ENCODE assay signal across 2 cellular contexts in genomic region chr2:42132966-42133641, GRCh38.
TF ChIP-seq lines count a peak whose summit lies in the region.

No MANE protein-coding gene starts in this region.

TF ChIP-seq in A549, 52 proteins besides CTCF, POLR2A, EP300 and RAD21 (continued from another document and continues in another):
- TF ChIP-seq NPAS2 (CRISPR knock-in tag; IDR thresholded peaks at IDR 0.05; ENCODE audit: borderline replicate concordance) = no peak
- TF ChIP-seq, protein P1, sequence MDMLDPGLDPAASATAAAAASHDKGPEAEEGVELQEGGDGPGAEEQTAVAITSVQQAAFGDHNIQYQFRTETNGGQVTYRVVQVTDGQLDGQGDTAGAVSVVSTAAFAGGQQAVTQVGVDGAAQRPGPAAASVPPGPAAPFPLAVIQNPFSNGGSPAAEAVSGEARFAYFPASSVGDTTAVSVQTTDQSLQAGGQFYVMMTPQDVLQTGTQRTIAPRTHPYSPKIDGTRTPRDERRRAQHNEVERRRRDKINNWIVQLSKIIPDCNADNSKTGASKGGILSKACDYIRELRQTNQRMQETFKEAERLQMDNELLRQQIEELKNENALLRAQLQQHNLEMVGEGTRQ (IDR thresholded peaks at IDR 0.05) = no peak
- TF ChIP-seq CHD4 (IDR thresholded peaks at IDR 0.05; ENCODE audit: borderline replicate concordance) = no peak
- peak; percentile 100 for TF ChIP-seq GATA3 (IDR thresholded peaks at IDR 0.05; ENCODE audit: borderline replicate concordance)
- TF ChIP-seq TP53 (CRISPR knock-in tag; IDR thresholded peaks at IDR 0.05) = 0 out of 2 replicates have a peak, but pooled peaks have one; percentile 34
- 0 out of 2 replicates have a peak, but pooled peaks have one; percentile 6 for TF ChIP-seq HOXB13 (CRISPR knock-in tag; IDR thresholded peaks at IDR 0.05; ENCODE audit: low read depth)
- TF ChIP-seq CBX2 (IDR thresholded peaks at IDR 0.05; ENCODE audit: borderline replicate concordance, low read depth) = no peak
- TF ChIP-seq HEYL (CRISPR knock-in tag; IDR thresholded peaks at IDR 0.05) = no peak
- no peak for TF ChIP-seq RFX5 (IDR thresholded peaks at IDR 0.05)
- no peak for TF ChIP-seq HDAC2 (IDR thresholded peaks at IDR 0.05)
- TF ChIP-seq CBX8 (IDR thresholded peaks at IDR 0.05) = no peak
- TF ChIP-seq RCOR1 (IDR thresholded peaks at IDR 0.05; ENCODE audit: low read depth, low read length) = no peak
- no peak for TF ChIP-seq HOXB5 (CRISPR knock-in tag; IDR thresholded peaks at IDR 0.05)
- peak; percentile 20; the same call in 1 of the 3 replicates for TF ChIP-seq SMC3 (IDR thresholded peaks at IDR 0.05)
- TF ChIP-seq RNF2 (IDR thresholded peaks at IDR 0.05; ENCODE audit: borderline replicate concordance, low read depth) = no peak
- no peak for TF ChIP-seq RARB (CRISPR knock-in tag; IDR thresholded peaks at IDR 0.05)
- TF ChIP-seq FOSB (CRISPR knock-in tag; IDR thresholded peaks at IDR 0.05) = no peak
- TF ChIP-seq CEBPB (IDR thresholded peaks at IDR 0.05) = peak; percentile 6 to 73; a peak in 2 of 4 replicates
- TF ChIP-seq, protein P2, sequence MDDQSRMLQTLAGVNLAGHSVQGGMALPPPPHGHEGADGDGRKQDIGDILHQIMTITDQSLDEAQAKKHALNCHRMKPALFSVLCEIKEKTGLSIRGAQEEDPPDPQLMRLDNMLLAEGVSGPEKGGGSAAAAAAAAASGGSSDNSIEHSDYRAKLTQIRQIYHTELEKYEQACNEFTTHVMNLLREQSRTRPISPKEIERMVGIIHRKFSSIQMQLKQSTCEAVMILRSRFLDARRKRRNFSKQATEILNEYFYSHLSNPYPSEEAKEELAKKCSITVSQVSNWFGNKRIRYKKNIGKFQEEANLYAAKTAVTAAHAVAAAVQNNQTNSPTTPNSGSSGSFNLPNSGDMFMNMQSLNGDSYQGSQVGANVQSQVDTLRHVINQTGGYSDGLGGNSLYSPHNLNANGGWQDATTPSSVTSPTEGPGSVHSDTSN (IDR thresholded peaks at IDR 0.05) = peak; percentile 71
- TF ChIP-seq, protein P3, sequence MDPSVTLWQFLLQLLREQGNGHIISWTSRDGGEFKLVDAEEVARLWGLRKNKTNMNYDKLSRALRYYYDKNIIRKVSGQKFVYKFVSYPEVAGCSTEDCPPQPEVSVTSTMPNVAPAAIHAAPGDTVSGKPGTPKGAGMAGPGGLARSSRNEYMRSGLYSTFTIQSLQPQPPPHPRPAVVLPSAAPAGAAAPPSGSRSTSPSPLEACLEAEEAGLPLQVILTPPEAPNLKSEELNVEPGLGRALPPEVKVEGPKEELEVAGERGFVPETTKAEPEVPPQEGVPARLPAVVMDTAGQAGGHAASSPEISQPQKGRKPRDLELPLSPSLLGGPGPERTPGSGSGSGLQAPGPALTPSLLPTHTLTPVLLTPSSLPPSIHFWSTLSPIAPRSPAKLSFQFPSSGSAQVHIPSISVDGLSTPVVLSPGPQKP (IDR thresholded peaks at IDR 0.05; ENCODE audit: low read depth, low read length) = no peak
- TF ChIP-seq ZFP36 (IDR thresholded peaks at IDR 0.05; ENCODE audit: borderline replicate concordance, partially characterized antibody) = no peak
- TF ChIP-seq POLR2AphosphoS2 (conservative IDR thresholded peaks at IDR 0.05; ENCODE audit: low read length) = no peak
- TF ChIP-seq HOXA7 (CRISPR knock-in tag; IDR thresholded peaks at IDR 0.05) = no peak
- peak; percentile 27; the same call in 1 of the 2 replicates for TF ChIP-seq EHF (CRISPR knock-in tag; IDR thresholded peaks at IDR 0.05)
- no peak for TF ChIP-seq NR3C1 (IDR thresholded peaks at IDR 0.05)
- TF ChIP-seq REST (IDR thresholded peaks at IDR 0.05) = no peak
- TF ChIP-seq E2F6 (IDR thresholded peaks at IDR 0.05; ENCODE audit: borderline replicate concordance, low read depth) = peak; percentile 96
- TF ChIP-seq, protein P4, sequence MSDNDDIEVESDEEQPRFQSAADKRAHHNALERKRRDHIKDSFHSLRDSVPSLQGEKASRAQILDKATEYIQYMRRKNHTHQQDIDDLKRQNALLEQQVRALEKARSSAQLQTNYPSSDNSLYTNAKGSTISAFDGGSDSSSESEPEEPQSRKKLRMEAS (IDR thresholded peaks at IDR 0.05) = peak; percentile 96
- peak; percentile 84 for TF ChIP-seq FOSL2 (IDR thresholded peaks at IDR 0.05)
- TF ChIP-seq FOSL2 (CRISPR knock-in tag; IDR thresholded peaks at IDR 0.05) = peak; percentile 97
- TF ChIP-seq KDM1A (IDR thresholded peaks at IDR 0.05; ENCODE audit: low read depth) = no peak

TF ChIP-seq in HepG2, 621 proteins besides CTCF, POLR2A, EP300 and RAD21 (continued from another document and continues in another):
- TF ChIP-seq, protein P5, sequence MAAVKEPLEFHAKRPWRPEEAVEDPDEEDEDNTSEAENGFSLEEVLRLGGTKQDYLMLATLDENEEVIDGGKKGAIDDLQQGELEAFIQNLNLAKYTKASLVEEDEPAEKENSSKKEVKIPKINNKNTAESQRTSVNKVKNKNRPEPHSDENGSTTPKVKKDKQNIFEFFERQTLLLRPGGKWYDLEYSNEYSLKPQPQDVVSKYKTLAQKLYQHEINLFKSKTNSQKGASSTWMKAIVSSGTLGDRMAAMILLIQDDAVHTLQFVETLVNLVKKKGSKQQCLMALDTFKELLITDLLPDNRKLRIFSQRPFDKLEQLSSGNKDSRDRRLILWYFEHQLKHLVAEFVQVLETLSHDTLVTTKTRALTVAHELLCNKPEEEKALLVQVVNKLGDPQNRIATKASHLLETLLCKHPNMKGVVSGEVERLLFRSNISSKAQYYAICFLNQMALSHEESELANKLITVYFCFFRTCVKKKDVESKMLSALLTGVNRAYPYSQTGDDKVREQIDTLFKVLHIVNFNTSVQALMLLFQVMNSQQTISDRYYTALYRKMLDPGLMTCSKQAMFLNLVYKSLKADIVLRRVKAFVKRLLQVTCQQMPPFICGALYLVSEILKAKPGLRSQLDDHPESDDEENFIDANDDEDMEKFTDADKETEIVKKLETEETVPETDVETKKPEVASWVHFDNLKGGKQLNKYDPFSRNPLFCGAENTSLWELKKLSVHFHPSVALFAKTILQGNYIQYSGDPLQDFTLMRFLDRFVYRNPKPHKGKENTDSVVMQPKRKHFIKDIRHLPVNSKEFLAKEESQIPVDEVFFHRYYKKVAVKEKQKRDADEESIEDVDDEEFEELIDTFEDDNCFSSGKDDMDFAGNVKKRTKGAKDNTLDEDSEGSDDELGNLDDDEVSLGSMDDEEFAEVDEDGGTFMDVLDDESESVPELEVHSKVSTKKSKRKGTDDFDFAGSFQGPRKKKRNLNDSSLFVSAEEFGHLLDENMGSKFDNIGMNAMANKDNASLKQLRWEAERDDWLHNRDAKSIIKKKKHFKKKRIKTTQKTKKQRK (IDR thresholded peaks at IDR 0.05; ENCODE audit: low read length) = no peak
- TF ChIP-seq SIX1 (CRISPR knock-in tag; IDR thresholded peaks at IDR 0.05; ENCODE audit: borderline replicate concordance) (peak; percentile 89; the same call in 1 of the 2 replicates), CCAR2 (optimal IDR thresholded peaks at IDR 0.05; ENCODE audit: low read depth, low read length) (no peak), CEBPG (CRISPR knock-in tag; IDR thresholded peaks at IDR 0.05) (peak; percentile 77; the same call in 1 of the 2 replicates), SKI (IDR thresholded peaks at IDR 0.05; ENCODE audit: partially characterized antibody) (peak; percentile 60), ARNT (IDR thresholded peaks at IDR 0.05) (no peak), MXD4 (CRISPR knock-in tag; IDR thresholded peaks at IDR 0.05) (peak; percentile 95), HNRNPL (IDR thresholded peaks at IDR 0.05; ENCODE audit: low read depth, low read length) (peak; percentile 87), ZNF543 (CRISPR knock-in tag; IDR thresholded peaks at IDR 0.05) (no peak; the same call in 1 of the 2 replicates), ELF3 (CRISPR knock-in tag; IDR thresholded peaks at IDR 0.05) (peak; percentile 98), ZNF468 (CRISPR knock-in tag; IDR thresholded peaks at IDR 0.05) (no peak), MLLT10 (CRISPR knock-in tag; IDR thresholded peaks at IDR 0.05) (no peak), AGO2 (optimal IDR thresholded peaks at IDR 0.05; ENCODE audit: low read depth, low read length) (peak; percentile 50), HNF4G (IDR thresholded peaks at IDR 0.05; ENCODE audit: borderline replicate concordance, low read depth, low read length) (peak; percentile 55; the same call in 1 of the 2 replicates), HNF4G (CRISPR knock-in tag; IDR thresholded peaks at IDR 0.05; ENCODE audit: borderline replicate concordance, low read depth) (no peak; the same call in 1 of the 2 replicates), SRSF9 (IDR thresholded peaks at IDR 0.05; ENCODE audit: borderline replicate concordance, insufficient read depth, low read depth, low read length, poor library complexity, severe bottlenecking) (no peak), KLF12 (CRISPR knock-in tag; IDR thresholded peaks at IDR 0.05; ENCODE audit: borderline replicate concordance) (0 out of 2 replicates have a peak, but pooled peaks have one; percentile 53), TBP (CRISPR knock-in tag; IDR thresholded peaks at IDR 0.05) (no peak), ZNF513 (CRISPR knock-in tag; conservative IDR thresholded peaks at IDR 0.05) (no peak), BRF2 (CRISPR knock-in tag; IDR thresholded peaks at IDR 0.05) (no peak; the same call in 1 of the 2 replicates), NFE2L1 (CRISPR knock-in tag; IDR thresholded peaks at IDR 0.05; ENCODE audit: borderline replicate concordance) (no peak), SSRP1 (CRISPR knock-in tag; IDR thresholded peaks at IDR 0.05) (peak; percentile 84), MEF2D (CRISPR knock-in tag; IDR thresholded peaks at IDR 0.05) (peak; percentile 97), RFXANK (CRISPR knock-in tag; IDR thresholded peaks at IDR 0.05) (peak; percentile 93), MED8 (CRISPR knock-in tag; IDR thresholded peaks at IDR 0.05; ENCODE audit: insufficient replicate concordance) (peak; percentile 99)
- TF ChIP-seq, protein P6, sequence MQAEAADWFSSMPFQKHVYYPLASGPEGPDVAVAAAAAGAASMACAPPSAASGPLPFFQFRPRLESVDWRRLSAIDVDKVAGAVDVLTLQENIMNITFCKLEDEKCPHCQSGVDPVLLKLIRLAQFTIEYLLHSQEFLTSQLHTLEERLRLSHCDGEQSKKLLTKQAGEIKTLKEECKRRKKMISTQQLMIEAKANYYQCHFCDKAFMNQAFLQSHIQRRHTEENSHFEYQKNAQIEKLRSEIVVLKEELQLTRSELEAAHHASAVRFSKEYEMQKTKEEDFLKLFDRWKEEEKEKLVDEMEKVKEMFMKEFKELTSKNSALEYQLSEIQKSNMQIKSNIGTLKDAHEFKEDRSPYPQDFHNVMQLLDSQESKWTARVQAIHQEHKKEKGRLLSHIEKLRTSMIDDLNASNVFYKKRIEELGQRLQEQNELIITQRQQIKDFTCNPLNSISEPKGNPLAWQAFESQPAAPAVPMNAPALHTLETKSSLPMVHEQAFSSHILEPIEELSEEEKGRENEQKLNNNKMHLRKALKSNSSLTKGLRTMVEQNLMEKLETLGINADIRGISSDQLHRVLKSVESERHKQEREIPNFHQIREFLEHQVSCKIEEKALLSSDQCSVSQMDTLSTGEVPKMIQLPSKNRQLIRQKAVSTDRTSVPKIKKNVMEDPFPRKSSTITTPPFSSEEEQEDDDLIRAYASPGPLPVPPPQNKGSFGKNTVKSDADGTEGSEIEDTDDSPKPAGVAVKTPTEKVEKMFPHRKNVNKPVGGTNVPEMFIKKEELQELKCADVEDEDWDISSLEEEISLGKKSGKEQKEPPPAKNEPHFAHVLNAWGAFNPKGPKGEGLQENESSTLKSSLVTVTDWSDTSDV (CRISPR knock-in tag; IDR thresholded peaks at IDR 0.05) = peak; percentile 79; the same call in 1 of the 2 replicates
- TF ChIP-seq, protein P7, sequence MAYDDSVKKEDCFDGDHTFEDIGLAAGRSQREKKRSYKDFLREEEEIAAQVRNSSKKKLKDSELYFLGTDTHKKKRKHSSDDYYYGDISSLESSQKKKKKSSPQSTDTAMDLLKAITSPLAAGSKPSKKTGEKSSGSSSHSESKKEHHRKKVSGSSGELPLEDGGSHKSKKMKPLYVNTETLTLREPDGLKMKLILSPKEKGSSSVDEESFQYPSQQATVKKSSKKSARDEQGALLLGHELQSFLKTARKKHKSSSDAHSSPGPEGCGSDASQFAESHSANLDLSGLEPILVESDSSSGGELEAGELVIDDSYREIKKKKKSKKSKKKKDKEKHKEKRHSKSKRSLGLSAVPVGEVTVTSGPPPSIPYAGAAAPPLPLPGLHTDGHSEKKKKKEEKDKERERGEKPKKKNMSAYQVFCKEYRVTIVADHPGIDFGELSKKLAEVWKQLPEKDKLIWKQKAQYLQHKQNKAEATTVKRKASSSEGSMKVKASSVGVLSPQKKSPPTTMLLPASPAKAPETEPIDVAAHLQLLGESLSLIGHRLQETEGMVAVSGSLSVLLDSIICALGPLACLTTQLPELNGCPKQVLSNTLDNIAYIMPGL (CRISPR knock-in tag; IDR thresholded peaks at IDR 0.05; ENCODE audit: borderline replicate concordance in 1 of 2, low read depth in 1 of 2) = peak in 1 of 2 experiments; percentile 76; a peak in 1 of 4 replicates
- TF ChIP-seq, protein P8, sequence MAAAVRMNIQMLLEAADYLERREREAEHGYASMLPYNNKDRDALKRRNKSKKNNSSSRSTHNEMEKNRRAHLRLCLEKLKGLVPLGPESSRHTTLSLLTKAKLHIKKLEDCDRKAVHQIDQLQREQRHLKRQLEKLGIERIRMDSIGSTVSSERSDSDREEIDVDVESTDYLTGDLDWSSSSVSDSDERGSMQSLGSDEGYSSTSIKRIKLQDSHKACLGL (CRISPR knock-in tag; IDR thresholded peaks at IDR 0.05) = 0 out of 2 replicates have a peak, but pooled peaks have one; percentile 66
- TF ChIP-seq, protein P9, sequence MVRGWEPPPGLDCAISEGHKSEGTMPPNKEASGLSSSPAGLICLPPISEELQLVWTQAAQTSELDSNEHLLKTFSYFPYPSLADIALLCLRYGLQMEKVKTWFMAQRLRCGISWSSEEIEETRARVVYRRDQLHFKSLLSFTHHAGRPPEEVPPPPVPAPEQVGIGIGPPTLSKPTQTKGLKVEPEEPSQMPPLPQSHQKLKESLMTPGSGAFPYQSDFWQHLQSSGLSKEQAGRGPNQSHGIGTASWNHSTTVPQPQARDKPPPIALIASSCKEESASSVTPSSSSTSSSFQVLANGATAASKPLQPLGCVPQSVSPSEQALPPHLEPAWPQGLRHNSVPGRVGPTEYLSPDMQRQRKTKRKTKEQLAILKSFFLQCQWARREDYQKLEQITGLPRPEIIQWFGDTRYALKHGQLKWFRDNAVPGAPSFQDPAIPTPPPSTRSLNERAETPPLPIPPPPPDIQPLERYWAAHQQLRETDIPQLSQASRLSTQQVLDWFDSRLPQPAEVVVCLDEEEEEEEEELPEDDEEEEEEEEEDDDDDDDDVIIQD (CRISPR knock-in tag; IDR thresholded peaks at IDR 0.05; ENCODE audit: low read depth) = peak; percentile 89
